In the genomic region with DNA sequence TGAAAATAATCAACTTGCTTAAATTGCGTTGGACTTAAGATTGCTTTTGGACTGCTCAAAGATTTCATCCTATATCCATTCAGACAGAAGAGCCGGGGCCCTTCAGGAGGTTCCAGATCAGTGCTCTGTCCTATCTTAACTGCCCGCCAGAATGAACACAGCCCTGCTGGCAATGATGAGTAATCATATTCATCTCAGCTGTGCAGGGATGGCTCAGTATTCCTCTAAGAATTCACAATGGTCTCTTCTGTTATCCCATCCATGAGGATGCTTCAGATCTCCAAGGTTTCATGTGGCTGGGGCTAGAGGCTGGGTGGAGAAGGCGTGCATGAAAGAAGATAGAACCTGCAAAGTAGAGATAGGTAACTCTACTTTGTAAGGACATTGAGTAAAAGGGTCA, we compare ENCODE assay signal across 25 cellular contexts.
"Had no signal": no experiment of that assay in that cellular context is flagged by ENCODE, and none has a peak within 500 bp of the region (broad histone marks: within the 10 kb centered on the region; RNA-seq: fewer than 3 reads in every experiment).

No MANE protein-coding gene starts in this region.

- H3K36me3 ChIP-seq: gastrocnemius medialis, right atrium auricular region, suprapubic skin had no signal

- H3K4me1 Mint-ChIP-seq: activated CD4-positive, alpha-beta T cell treated with anti-CD3 and anti-CD28 coated beads, Interleukin-2, amount 10 ng/mL, durations not matched to agents 7 days and 5 days; activated naive CD4-positive, alpha-beta T cell treated with anti-CD3 and anti-CD28 coated beads, Interleukin-2, amount 10 ng/mL, durations not matched to agents 7 days and 5 days; activated naive CD8-positive, alpha-beta T cell treated with anti-CD3 and anti-CD28 coated beads, Interleukin-2, amount 50 U/mL, for 24 hours; central memory CD8-positive, alpha-beta T cell; T-cell had no signal

- H3K27me3 Mint-ChIP-seq: activated CD4-positive, alpha-beta T cell treated with anti-CD3 and anti-CD28 coated beads, Interleukin-2, amount 10 ng/mL, durations not matched to agents 7 days and 5 days had no signal

- H3K36me3 Mint-ChIP-seq: activated naive CD4-positive, alpha-beta T cell treated with anti-CD3 and anti-CD28 coated beads, Interleukin-2, amount 10 ng/mL, durations not matched to agents 7 days and 5 days; natural killer cell treated with Interleukin-12 subunit alpha and Interleukin-12 subunit beta and Interleukin-15 and Interleukin-18, amount 100 ng/mL, for 72 hours; T-cell had no signal

- H3K27me3 ChIP-seq: gastrocnemius medialis, right atrium auricular region, suprapubic skin had no signal

- H3K4me1 ChIP-seq: gastrocnemius medialis had no signal

- DNase-seq: activated CD4-positive, alpha-beta T cell treated with anti-CD3 and anti-CD28 coated beads, Interleukin-2, amount 10 ng/mL, durations not matched to agents 7 days and 5 days; activated CD4-positive, CD25-positive, alpha-beta regulatory T cell; activated CD8-positive, alpha-beta memory T cell treated with anti-CD3 and anti-CD28 coated beads for 24 hours; activated CD8-positive, alpha-beta memory T cell treated with anti-CD3 and anti-CD28 coated beads, Interleukin-2, amount 50 U/mL, for 48 hours; activated effector memory CD4-positive, alpha-beta T cell treated with Interleukin-2 at 50 U/mL for 16 hours; activated naive CD4-positive, alpha-beta T cell treated with anti-CD3 and anti-CD28 coated beads, Interleukin-2, amount 10 ng/mL, durations not matched to agents 7 days and 5 days; activated naive CD8-positive, alpha-beta T cell treated with anti-CD3 and anti-CD28 coated beads, Interleukin-2, amount 50 U/mL, for 24 hours; activated T-cell treated with anti-CD3 and anti-CD28 coated beads, Interleukin-2, amount 50 U/mL, for 48 hours; erythroblast; gastrocnemius medialis; mesenchymal stem cell; occipital lobe; small intestine; stimulated activated CD4-positive, alpha-beta T cell treated with anti-CD3 and anti-CD28 coated beads, Interleukin-15, amount 100 ng/mL, for 24 hours; stimulated activated CD4-positive, alpha-beta T cell treated with anti-CD3 and anti-CD28 coated beads, Interleukin-2, amount 100 ng/mL, for 48 hours; T-cell; T-helper 9 cell; trophoblast cell had no signal

- H3K27ac ChIP-seq: coronary artery, gastrocnemius medialis, right atrium auricular region, suprapubic skin had no signal

- H3K27ac Mint-ChIP-seq: activated CD4-positive, alpha-beta T cell treated with anti-CD3 and anti-CD28 coated beads, Interleukin-2, amount 10 ng/mL, durations not matched to agents 7 days and 5 days; activated naive CD4-positive, alpha-beta T cell treated with anti-CD3 and anti-CD28 coated beads, Interleukin-2, amount 10 ng/mL, durations not matched to agents 7 days and 5 days; activated naive CD8-positive, alpha-beta T cell treated with anti-CD3 and anti-CD28 coated beads, Interleukin-2, amount 50 U/mL, for 24 hours; natural killer cell treated with Interleukin-12 subunit alpha and Interleukin-12 subunit beta and Interleukin-15 and Interleukin-18, amount 100 ng/mL, for 72 hours; stimulated activated naive CD8-positive, alpha-beta T cell treated with anti-CD3 and anti-CD28 coated beads, Interleukin-15, Interleukin-2, amounts not matched to agents 100 ng/mL and 50 ng/mL, for 24 hours; T-cell had no signal

- H3K4me3 Mint-ChIP-seq: activated CD4-positive, alpha-beta T cell treated with anti-CD3 and anti-CD28 coated beads, Interleukin-2, amount 10 ng/mL, durations not matched to agents 7 days and 5 days; activated naive CD4-positive, alpha-beta T cell treated with anti-CD3 and anti-CD28 coated beads, Interleukin-2, amount 10 ng/mL, durations not matched to agents 7 days and 5 days; activated naive CD8-positive, alpha-beta T cell treated with anti-CD3 and anti-CD28 coated beads, Interleukin-2, amount 50 U/mL, for 24 hours; central memory CD8-positive, alpha-beta T cell; natural killer cell treated with Interleukin-12 subunit alpha and Interleukin-12 subunit beta and Interleukin-15 and Interleukin-18, amount 100 ng/mL, for 72 hours; stimulated activated naive CD8-positive, alpha-beta T cell treated with anti-CD3 and anti-CD28 coated beads, Interleukin-15, Interleukin-2, amounts not matched to agents 100 ng/mL and 50 ng/mL, for 24 hours; T-cell had no signal

- H3K9me3 ChIP-seq: gastrocnemius medialis, right atrium auricular region, suprapubic skin had no signal

- ATAC-seq: activated naive CD8-positive, alpha-beta T cell treated with anti-CD3 and anti-CD28 coated beads, Interleukin-2, amount 50 U/mL, for 24 hours; gastrocnemius medialis; natural killer cell treated with Interleukin-12 subunit alpha and Interleukin-12 subunit beta and Interleukin-15 and Interleukin-18, amount 100 ng/mL, for 72 hours; SK-N-SH treated with all-trans-retinoic acid at 6 μM for 48 hours; T-cell had no signal

- H3K4me3 ChIP-seq: coronary artery, gastrocnemius medialis, right atrium auricular region, suprapubic skin had no signal
